10 cellular contexts compared by ENCODE assay signal in the genomic region with DNA sequence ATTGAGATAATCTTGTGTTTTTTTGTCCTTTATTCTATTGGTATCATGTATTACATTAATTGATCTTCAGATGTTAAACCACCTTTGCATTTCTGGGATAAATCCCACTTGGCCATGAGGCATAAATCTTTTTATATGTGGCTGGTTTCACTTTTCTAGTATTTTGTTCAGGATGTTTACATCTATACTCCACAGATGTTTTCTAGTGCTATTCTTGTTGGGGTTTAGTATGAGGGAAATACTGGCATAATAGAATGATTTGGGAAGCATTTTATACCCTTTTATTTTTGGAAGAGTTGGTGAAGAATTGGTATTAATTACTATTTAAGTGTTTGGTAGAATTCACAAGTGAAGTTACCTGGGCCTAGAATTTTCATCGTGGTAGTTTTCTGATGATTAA.
"Had no signal": no experiment of that assay in that cellular context is flagged by ENCODE, and none has a peak within 500 bp of the region (broad histone marks: within the 10 kb centered on the region; RNA-seq: fewer than 3 reads in every experiment).

No MANE protein-coding gene starts in this region.

- DNase-seq: GM23248, GOT3, H7, H9, HCEC 1CT, HFFc6 had no signal

- ATAC-seq: GM23338, HCT116 had no signal

- H3K36me3 ChIP-seq: HAP-1 had no signal

- H3K9me3 Mint-ChIP-seq: GM23338 had no signal

- H3K27ac Mint-ChIP-seq: GM23338, H9, HFFc6 had no signal

- H3K4me3 Mint-ChIP-seq: GM23338, H9, HFFc6 had no signal

- H3K4me3 ChIP-seq: GM23248, GM23338, HAP-1 had no signal

- H3K9me3 ChIP-seq: HAP-1 had no signal

- H3K4me1 Mint-ChIP-seq: GM23338, H9 had no signal

- H3K27ac ChIP-seq: GM23248 had no signal

- H3K4me1 ChIP-seq: HAP-1 had no signal

- FAIRE-seq: H1 had no signal
